ENCODE assay signal across 8 cellular contexts in the genomic region with DNA sequence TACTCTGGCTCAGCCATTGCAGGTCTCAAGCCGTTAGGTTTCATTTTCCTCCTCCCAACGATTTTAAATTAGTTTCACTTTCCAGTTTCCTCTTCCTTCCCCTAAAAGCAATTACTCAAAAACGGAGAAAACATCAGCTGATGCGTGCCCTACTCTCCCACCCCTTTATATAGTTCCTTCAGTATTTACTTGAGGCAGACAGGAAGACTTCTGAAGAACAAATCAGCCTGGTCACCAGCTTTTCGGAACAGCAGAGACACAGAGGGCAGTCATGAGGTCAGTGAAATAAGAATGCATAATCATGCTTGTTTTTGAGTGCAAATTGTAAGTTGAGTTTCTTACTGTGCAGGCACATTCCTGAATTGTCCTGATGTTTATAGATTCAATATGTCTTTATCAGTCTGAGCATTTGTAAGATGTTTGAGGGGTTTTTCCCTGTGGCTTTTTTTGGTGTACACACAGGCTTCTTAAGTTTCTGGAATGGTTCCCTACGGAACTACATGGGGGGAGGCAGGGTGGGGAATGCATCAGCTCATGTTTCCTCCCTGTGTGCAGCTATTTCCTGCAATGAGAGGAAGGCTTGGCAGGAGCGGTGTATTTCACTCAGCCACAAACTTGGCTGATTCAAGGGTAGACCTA. TPM values are rescaled to one million over a fixed set of nuclear protein-coding genes. Genes with fewer than 3 reads are reported as not detected.
DNase-seq lines count a peak whose midpoint lies in the region; ATAC-seq, FAIRE-seq and TF ChIP-seq lines count a peak whose summit lies in the region.

A gene with protein sequence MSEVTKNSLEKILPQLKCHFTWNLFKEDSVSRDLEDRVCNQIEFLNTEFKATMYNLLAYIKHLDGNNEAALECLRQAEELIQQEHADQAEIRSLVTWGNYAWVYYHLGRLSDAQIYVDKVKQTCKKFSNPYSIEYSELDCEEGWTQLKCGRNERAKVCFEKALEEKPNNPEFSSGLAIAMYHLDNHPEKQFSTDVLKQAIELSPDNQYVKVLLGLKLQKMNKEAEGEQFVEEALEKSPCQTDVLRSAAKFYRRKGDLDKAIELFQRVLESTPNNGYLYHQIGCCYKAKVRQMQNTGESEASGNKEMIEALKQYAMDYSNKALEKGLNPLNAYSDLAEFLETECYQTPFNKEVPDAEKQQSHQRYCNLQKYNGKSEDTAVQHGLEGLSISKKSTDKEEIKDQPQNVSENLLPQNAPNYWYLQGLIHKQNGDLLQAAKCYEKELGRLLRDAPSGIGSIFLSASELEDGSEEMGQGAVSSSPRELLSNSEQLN (plus strand): TSS at position 195 of the 639 bp plus-strand sequence. CDS start 77 bp downstream, at position 272.

- WGBS in K562 (ENCODE audit: insufficient coverage, low coverage, missing lambda C conversion rate): under 1% methylated on average over 7 of the region's 7 CpGs
- WGBS in psoas muscle, 3 donors: 1 to 2% (median 1%) methylated on average over 7 of the region's 7 CpGs

- no peaks in the 10 kb centered on the region for H3K79me2 ChIP-seq in K562 (ENCODE audit: control insufficient read depth, insufficient read depth, low read length)

- H3K27me3 ChIP-seq in CD8-positive, alpha-beta T cell (ENCODE audit: insufficient read depth, low read length): no peaks in the 10 kb centered on the region
- H3K27me3 ChIP-seq in K562 (ENCODE audit: control insufficient read depth in 2 of 2, insufficient read depth in 2 of 2, low read length in 2 of 2): no peaks in the 10 kb centered on the region
- no peaks in the 10 kb centered on the region for H3K27me3 ChIP-seq in psoas muscle (ENCODE audit: insufficient read depth in 3 of 3, low read length in 2 of 3)

- no peak for DNase-seq in CD8-positive, alpha-beta T cell
- DNase-seq in GM20000 (ENCODE audit: low spot score): peak; percentile 27
- peak; percentile 31 for DNase-seq in NOMO-1 treated with dmso at 0.1 percent for 144 hours (lab: John Stamatoyannopoulos, UW; ENCODE audit: unreplicated experiment)
- DNase-seq in K562 (ENCODE audit: extremely low read depth in 1 of 4, low spot score in 3 of 4): peak; percentile 20 to 71 (median 44)
- DNase-seq in hepatic stellate cell (ENCODE audit: low spot score): peak; percentile 74
- peak; percentile 58 to 75 for DNase-seq in psoas muscle
- DNase-seq in islet precursor cell: no peak

- peaks cover 9% of the 10 kb centered on the region for H3K27me3 Mint-ChIP-seq in CD8-positive, alpha-beta T cell (ENCODE audit: low read depth)

- H3K36me3 ChIP-seq in CD8-positive, alpha-beta T cell (ENCODE audit: insufficient read depth, low read length): no peaks in the 10 kb centered on the region
- no peaks in the 10 kb centered on the region for H3K36me3 ChIP-seq in K562 (ENCODE audit: control insufficient read depth, insufficient read depth, low read length)
- no peaks in the 10 kb centered on the region for H3K36me3 ChIP-seq in psoas muscle (ENCODE audit: insufficient read depth in 1 of 2, low read depth in 1 of 2)

- no peaks in the 10 kb centered on the region for H3K9me3 Mint-ChIP-seq in CD8-positive, alpha-beta T cell

- no peak within 1 kb of the TSS for H3K27ac ChIP-seq in CD8-positive, alpha-beta T cell (ENCODE audit: low read depth, low read length)
- H3K27ac ChIP-seq in K562 (ENCODE audit: extremely low read depth, low read depth, low read length): peak within 1 kb of the TSS; percentile 91
- peak within 1 kb of the TSS; percentile 71 for H3K27ac ChIP-seq in psoas muscle

- FAIRE-seq in K562 (lab: Jason Lieb, UNC): peak; percentile 87

- no peak; the same call in 1 of the 2 replicates for TF ChIP-seq EP300 in K562 (IDR thresholded peaks at IDR 0.05; ENCODE audit: low read length)

- ATAC-seq in CD8-positive, alpha-beta T cell: peak; percentile 41
- ATAC-seq in K562: peak; percentile 92
- peak; percentile 86 to 95 (median 93) for ATAC-seq in psoas muscle
- ATAC-seq in HG03565 (IDR thresholded peaks at IDR 0.05; ENCODE audit: unreplicated experiment): no peak

- in situ Hi-C loops in K562 (cut with MboI): no loop called here

- CTCF ChIA-PET in CD8-positive, alpha-beta T cell (lab: Charles Lee): interaction anchor here (1.1 kb wide), 1 partner anchor 22 kb away, joined by 3 read pairs; no protein-coding TSS in a partner anchor
- CTCF ChIA-PET in K562 (lab: Yijun Ruan, JAX; ENCODE audit: low intra/inter-chr PET ratio): no interaction called here

- H3K27ac Mint-ChIP-seq in CD8-positive, alpha-beta T cell: peak within 1 kb of the TSS; percentile 24

- TSS peak; percentile 81 for BruUV-seq in K562 (replicated peaks; lab: Mats Ljungman, UMichigan)

- H3K4me1 Mint-ChIP-seq in CD8-positive, alpha-beta T cell (ENCODE audit: low read depth): peaks cover 33% of the 10 kb centered on the region

- TF ChIP-seq RAD21 in K562 (CRISPR knock-in tag; conservative IDR thresholded peaks at IDR 0.05 in 1 of 2, IDR thresholded peaks at IDR 0.05 in 1 of 2): no peak

- peaks cover 25% of the 10 kb centered on the region for H3K4me1 ChIP-seq in CD8-positive, alpha-beta T cell (ENCODE audit: insufficient read depth, low read length)
- peaks cover 0 to 6% of the 10 kb centered on the region in 2 experiments; a peak in 3 of 5 replicates for H3K4me1 ChIP-seq in K562 (replicated peaks in 1 of 2; ENCODE audit: control insufficient read depth in 2 of 2, insufficient read depth in 2 of 2, low read length in 2 of 2)
- H3K4me1 ChIP-seq in psoas muscle: peaks cover 38% of the 10 kb centered on the region

- no peaks in the 10 kb centered on the region for H3K9me3 ChIP-seq in CD8-positive, alpha-beta T cell (ENCODE audit: low read length)
- H3K9me3 ChIP-seq in K562 (replicated peaks; ENCODE audit: control insufficient read depth, insufficient read depth, low read depth, low read length): no peaks in the 10 kb centered on the region
- peaks cover 9% of the 10 kb centered on the region for H3K9me3 ChIP-seq in psoas muscle

- H3K36me3 Mint-ChIP-seq in CD8-positive, alpha-beta T cell: no peaks in the 10 kb centered on the region

- no peaks in the 10 kb centered on the region for H4K20me1 ChIP-seq in K562 (replicated peaks; ENCODE audit: control insufficient read depth, insufficient read depth, low read length)

- intact Hi-C loops in CD8-positive, alpha-beta T cell (cut with DNase I, micrococcal nuclease): no loop called here
- intact Hi-C loops in K562 (cut with micrococcal nuclease): no loop called here
- intact Hi-C loops in psoas muscle (cut with DNase I): loop anchor here in 1 of 2 donors (2.0 kb wide), 1 partner anchor 27 kb away; no protein-coding TSS in a partner anchor

- TF ChIP-seq CTCF in CD8-positive, alpha-beta T cell (IDR thresholded peaks at IDR 0.05): no peak
- TF ChIP-seq CTCF in GM20000 (IDR thresholded peaks at IDR 0.05; ENCODE audit: extremely low read depth, missing control alignments): no peak
- 0 out of 6 replicates have a peak, but pooled peaks of 1 of the 3 experiments have one; percentile 7 for TF ChIP-seq CTCF in K562 (IDR thresholded peaks at IDR 0.05 in 2 of 3, conservative IDR thresholded peaks at IDR 0.05 in 1 of 3; ENCODE audit: insufficient read depth in 2 of 3, low read depth in 1 of 3, low read length in 3 of 3)
- TF ChIP-seq CTCF in psoas muscle (IDR thresholded peaks at IDR 0.05): no peak

- TF ChIP-seq POLR2A in K562 (conservative IDR thresholded peaks at IDR 0.05): peak; percentile 69

- no peaks in the 10 kb centered on the region for H3K9me1 ChIP-seq in K562 (ENCODE audit: control insufficient read depth, insufficient read depth, low read length)

- peak within 1 kb of the TSS; percentile 76 for H3K4me2 ChIP-seq in K562 (ENCODE audit: insufficient read depth, low read length)

- H3K9ac ChIP-seq in K562 (ENCODE audit: insufficient read depth in 1 of 2, low read depth in 2 of 2, low read length in 2 of 2): peak within 1 kb of the TSS in 1 of 2 experiments; percentile 82; a peak in 2 of 4 replicates

- H2AFZ ChIP-seq in K562 (ENCODE audit: low read depth, low read length): peak within 1 kb of the TSS; percentile 98

- POLR2A ChIA-PET in CD8-positive, alpha-beta T cell (lab: Charles Lee): interaction anchor here (1.2 kb wide), 1 partner anchor 26 kb away, joined by 3 read pairs; a partner anchor contains a TSS
- POLR2A ChIA-PET in K562 (lab: Yijun Ruan, JAX): interaction anchor here (1.3 kb wide), 1 partner anchor 13 kb away, joined by 4 read pairs; no protein-coding TSS in a partner anchor

- peak within 1 kb of the TSS; percentile 40 for H3K4me3 ChIP-seq in CD8-positive, alpha-beta T cell (ENCODE audit: low read depth, low read length)
- H3K4me3 ChIP-seq in K562 (peak within 1 kb of the TSS; percentile 31; the same call in 1 of the 2 replicates), psoas muscle (peak within 1 kb of the TSS; percentile 60)

- peak within 1 kb of the TSS; percentile 86 for H3K4me3 Mint-ChIP-seq in CD8-positive, alpha-beta T cell

TF ChIP-seq in K562, 482 proteins besides CTCF, POLR2A, EP300 and RAD21 (continues in another document):
- no peak for TF ChIP-seq NUFIP1 (IDR thresholded peaks at IDR 0.05; ENCODE audit: partially characterized antibody)
- no peak for TF ChIP-seq ERF (CRISPR knock-in tag; IDR thresholded peaks at IDR 0.05)

RNA-seq across cellular contexts. Expression of the gene that starts here (rescaled TPM):
- total RNA-seq in CD8-positive, alpha-beta T cell: 1 to 10 TPM; 4.8 to 5.2 TPM
- total RNA-seq in K562 (2011; cell fraction: chromatin; rRNA removed; ENCODE audit: low replicate concordance): 0.14 and 0.16 TPM in 2 replicates
- 0.13 and 0.17 TPM in 2 replicates for total RNA-seq in K562 (2011; cell fraction: nucleolus; rRNA removed)
- 0.22 TPM in 1 of 2 replicates, not detected in the other for total RNA-seq in K562 (2011; cell fraction: nucleoplasm; rRNA removed)
- total RNA-seq in K562 (2014; rRNA removed): 0.59 and 1.0 TPM in 2 replicates
- total RNA-seq in K562 (2014; rRNA removed; fragmentation: Illumina TruSeq; extraction: Trizol): 1.2 and 1.4 TPM in 2 replicates
- 1.7 and 2.2 TPM in 2 replicates for total RNA-seq in K562 (2015; rRNA removed; fragmentation: Illumina TruSeq; extraction: Trizol)
- total RNA-seq in K562 (2021): 0.69 TPM in 2 replicates
- 0.35 and 0.55 TPM in 2 replicates for polyA plus RNA-seq in K562 (2011; rRNA removed)
- 0.07 and 0.25 TPM in 2 replicates for polyA plus RNA-seq in K562 (2011; cell fraction: cytosol; rRNA removed)
- 0.08 TPM in 1 of 2 replicates, not detected in the other for polyA plus RNA-seq in K562 (2011; cell fraction: nucleus; rRNA removed)
- polyA plus RNA-seq in K562 (2012): 1.4 and 3.3 TPM in 2 replicates
- 0.84 and 1.1 TPM in 2 replicates for polyA plus RNA-seq in K562 (2014; fragmentation: Illumina TruSeq; extraction: Trizol)
- polyA plus RNA-seq in K562 (2014; fragmentation: Nextera tagmentation; extraction: Ambion mirVana): under 1 TPM; 0.23 to 0.83 TPM
- 0.58 and 0.77 TPM in 2 replicates for polyA plus RNA-seq in K562 (2014; rRNA removed)
- polyA minus RNA-seq in K562 (2011; rRNA and poly(A)+ RNA removed): 0.21 and 0.84 TPM in 2 replicates
- not detected in 2 replicates for polyA minus RNA-seq in K562 (2011; cell fraction: cytosol; rRNA and poly(A)+ RNA removed)
- polyA minus RNA-seq in K562 (2011; cell fraction: nucleus; rRNA and poly(A)+ RNA removed): 0.13 and 0.22 TPM in 2 replicates
- 1 to 10 TPM; 2.7 to 7.1 (median 5.5) TPM for total RNA-seq in psoas muscle
- polyA plus RNA-seq in psoas muscle: 1 to 10 TPM; 2.0 to 4.6 (median 2.6) TPM

Comparison
In these comparisons a context has a peak if more than half of its experiments do, and no peak if none do; other contexts are left out.
1. DNase-seq: peak in GM20000 (single experiment), NOMO-1 treated with dmso at 0.1 percent for 144 hours (single experiment), K562 (4 of 4), hepatic stellate cell (single experiment) and psoas muscle (2 of 2); none in CD8-positive, alpha-beta T cell (0 of 7) and islet precursor cell (single experiment).
2. Peak in every context shown above with its lines, with median percentiles within 50 percentile points of each other: H3K4me3 ChIP-seq.